In the genomic region with DNA sequence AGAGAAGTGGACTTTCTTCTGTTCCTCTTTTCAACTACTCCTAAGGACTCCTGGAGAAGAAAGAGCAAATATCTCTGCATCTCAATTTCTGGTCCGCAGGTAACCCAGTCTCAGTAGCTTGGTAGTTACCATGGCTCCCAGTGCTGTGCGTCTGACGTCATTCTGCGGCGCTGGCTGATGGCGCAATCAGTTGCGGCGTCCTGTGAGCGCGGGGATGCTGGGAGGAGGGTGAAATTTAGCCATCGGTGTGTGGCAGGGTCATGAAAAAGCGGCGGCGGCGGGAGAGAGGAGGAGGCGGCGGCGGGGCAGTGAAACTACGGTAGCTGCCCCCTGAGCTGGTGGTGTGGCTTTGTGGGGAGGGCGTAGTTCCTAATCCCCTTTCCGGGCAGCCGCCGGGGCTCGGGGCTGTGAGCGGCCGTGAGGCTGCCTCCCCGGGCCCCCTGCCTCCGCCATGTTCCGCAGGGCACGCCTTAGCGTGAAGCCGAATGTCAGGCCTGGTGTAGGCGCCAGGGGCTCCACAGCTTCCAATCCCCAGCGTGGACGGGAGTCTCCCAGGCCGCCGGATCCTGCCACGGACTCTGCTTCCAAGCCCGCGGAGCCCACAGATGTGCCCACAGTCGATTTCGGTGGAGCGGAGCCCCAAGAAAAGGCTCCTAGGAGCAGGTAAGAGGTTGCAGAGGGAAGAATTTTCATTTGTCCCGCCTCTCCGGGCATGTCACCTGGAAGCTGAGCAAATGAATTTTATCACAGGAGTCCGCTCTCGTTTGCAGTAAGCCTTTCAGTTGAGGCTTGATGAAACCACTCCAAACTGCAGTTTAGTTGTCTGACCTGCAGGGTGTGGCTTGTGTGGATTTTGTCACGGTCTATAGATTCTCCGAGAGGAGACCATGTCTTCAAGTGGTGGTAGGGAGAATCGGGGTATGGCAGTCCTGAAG, we compare ENCODE assay signal across 8 cellular contexts. TPM values are rescaled to one million over a fixed set of nuclear protein-coding genes. Genes with fewer than 3 reads are reported as not detected.
A peak's percentile ranks its signal among the peaks of the same experiment; 100 is the strongest.
DNase-seq lines count a peak whose midpoint lies in the region; TF ChIP-seq lines count a peak whose summit lies in the region.

A gene with protein sequence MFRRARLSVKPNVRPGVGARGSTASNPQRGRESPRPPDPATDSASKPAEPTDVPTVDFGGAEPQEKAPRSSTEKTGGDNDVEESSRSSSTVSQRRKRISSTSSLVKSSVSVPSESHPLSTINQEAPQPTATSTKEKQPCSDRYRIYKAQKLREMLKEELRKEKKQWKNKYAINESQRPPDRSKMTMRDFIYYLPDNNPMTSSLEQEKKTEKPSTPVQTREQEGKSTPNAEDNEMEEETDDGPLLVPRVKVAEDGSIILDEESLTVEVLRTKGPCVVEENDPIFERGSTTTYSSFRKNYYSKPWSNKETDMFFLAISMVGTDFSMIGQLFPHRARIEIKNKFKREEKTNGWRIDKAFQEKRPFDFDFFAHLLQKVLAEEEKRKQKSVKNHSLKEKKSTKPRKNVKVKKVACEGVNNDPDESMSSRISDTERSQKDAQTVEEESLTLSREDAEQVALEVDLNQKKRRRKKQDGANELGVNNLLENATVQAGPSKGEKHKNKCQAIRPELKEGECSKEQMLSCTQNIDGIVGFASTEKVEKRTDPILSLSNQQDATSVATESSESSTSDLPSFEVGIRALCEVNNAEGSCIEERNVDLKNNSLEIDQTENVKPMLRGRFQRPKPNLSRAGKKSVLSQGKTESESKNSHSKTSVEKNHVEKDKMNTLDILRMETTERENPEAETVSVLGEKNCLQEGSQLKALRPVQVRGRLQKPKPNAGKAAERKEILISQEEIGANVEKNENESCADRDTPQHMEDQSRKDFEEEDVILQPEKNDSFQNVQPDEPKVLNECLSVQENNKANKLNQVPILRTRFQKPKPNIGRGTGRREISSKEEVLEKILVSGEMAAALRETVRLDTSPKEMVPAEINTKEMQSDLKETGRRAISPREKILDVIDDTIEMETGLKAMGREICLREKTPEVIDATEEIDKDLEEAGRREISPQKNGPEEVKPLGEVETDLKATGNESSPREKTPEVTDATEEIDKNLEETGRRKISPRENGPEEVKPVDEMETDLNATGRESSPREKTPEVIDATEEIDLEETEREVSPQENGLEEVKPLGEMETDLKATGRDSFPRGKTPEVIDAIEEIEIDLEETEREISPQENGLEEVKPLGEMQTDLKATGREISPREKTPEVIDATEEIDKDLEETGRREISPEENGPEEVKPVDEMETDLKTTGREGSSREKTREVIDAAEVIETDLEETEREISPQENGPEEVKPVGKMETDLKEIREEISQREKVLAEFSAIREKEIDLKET (N-terminal part only) (plus strand): TSS at position 225 of the 935 bp plus-strand sequence. CDS start 227 bp downstream, at position 452.

- H3K9me2 ChIP-seq in GM23248 (ENCODE audit: insufficient read depth), result no peaks in the 10 kb centered on the region

- H3K36me3 ChIP-seq in GM23248 (ENCODE audit: low read depth) (peaks cover 22% of the 10 kb centered on the region), esophagus squamous epithelium (peaks cover 4 to 24% (median 4%) of the 10 kb centered on the region in 3 donors)

- peak within 1 kb of the TSS; percentile 93 for H3K27ac ChIP-seq in GM23248
- peak within 1 kb of the TSS; percentile 91 to 97 (median 95) for H3K27ac ChIP-seq in esophagus squamous epithelium

- H3F3A ChIP-seq in GM23248 (ENCODE audit: insufficient read depth), result peaks cover 4% of the 10 kb centered on the region

- in situ Hi-C loops in GM23248 (cut with MboI), result loop anchor here (10.0 kb wide), 1 partner anchor 59 kb away; no protein-coding TSS in a partner anchor

- DNase-seq in Daoy (ENCODE audit: low read depth), result peak; percentile 98
- DNase-seq in GM23248, result peak; percentile 96
- peak; percentile 88 to 89 for DNase-seq in Kasumi-1 (lab: John Stamatoyannopoulos, UW)
- DNase-seq in RKO (ENCODE audit: low spot score), result peak; percentile 92
- DNase-seq in activated T-helper 1 cell treated with Interleukin-2 at 50 U/mL for 16 hours (ENCODE audit: low read depth), result peak; percentile 92
- peak; percentile 65 for DNase-seq in esophagus squamous epithelium (lab: John Stamatoyannopoulos, UW)
- peak; percentile 97 for DNase-seq in myocyte (ENCODE audit: low read depth)
- DNase-seq in stimulated activated CD8-positive, alpha-beta memory T cell treated with anti-CD3 and anti-CD28 coated beads, Interleukin-7, amount 100 ng/mL, for 48 hours (ENCODE audit: extremely low read depth in 1 of 2, low read depth in 1 of 2), result peak; percentile 92 to 94

- peak within 1 kb of the TSS; percentile 100 for H2AFZ ChIP-seq in GM23248

- H3K4me3 ChIP-seq in GM23248 (peak within 1 kb of the TSS; percentile 100), esophagus squamous epithelium (peak within 1 kb of the TSS; percentile 72 to 96 (median 83))

- peak within 1 kb of the TSS; percentile 97 for H3K9ac ChIP-seq in GM23248

- H4K20me1 ChIP-seq in GM23248 (ENCODE audit: insufficient read depth), result no peaks in the 10 kb centered on the region

- H3K79me2 ChIP-seq in GM23248 (ENCODE audit: insufficient read depth), result peaks cover 50% of the 10 kb centered on the region

- intact Hi-C loops in esophagus squamous epithelium (cut with DNase I), result no loop called here

- H3K27me3 ChIP-seq in GM23248 (replicated peaks; ENCODE audit: insufficient read depth) (0 out of 2 replicates have a peak, but pooled peaks cover 3% of the 10 kb centered on the region), esophagus squamous epithelium (peaks cover 0 to 14% (median 0%) of the 10 kb centered on the region in 4 donors)

- H3K4me2 ChIP-seq in GM23248 (ENCODE audit: unreplicated experiment), result peak within 1 kb of the TSS; percentile 97

- peak in 3 of 4 donors; percentile 52 to 87 (median 64) for TF ChIP-seq POLR2A in esophagus squamous epithelium (IDR thresholded peaks at IDR 0.05)

- TF ChIP-seq CTCF in esophagus squamous epithelium (IDR thresholded peaks at IDR 0.05), result peak in 5 of 6 experiments; percentile 16 to 52 (median 30)

- WGBS in GM23248 (ENCODE audit: low coverage in 1 of 2, low lambda C conversion rate in 2 of 2, missing lambda C conversion rate in 2 of 2), 2 experiments, result 1% methylated on average over 49 to 50 of the region's 50 CpGs
- WGBS in esophagus squamous epithelium, 2 donors, result 0% methylated on average over 8 to 19 of the region's 50 CpGs

- H3K4me1 ChIP-seq in GM23248 (ENCODE audit: insufficient read depth), result peaks cover 14% of the 10 kb centered on the region; the same call in 1 of the 2 replicates
- H3K4me1 ChIP-seq in esophagus squamous epithelium, result peaks cover 11 to 29% (median 16%) of the 10 kb centered on the region in 3 donors

- H3K9me3 ChIP-seq in GM23248 (ENCODE audit: low read depth), result no peaks in the 10 kb centered on the region
- H3K9me3 ChIP-seq in esophagus squamous epithelium, result no peaks in the 10 kb centered on the region

RNA-seq across cellular contexts. Expression of the gene that starts here (rescaled TPM):
- 20.5 and 21.3 TPM in 2 replicates for total RNA-seq in Daoy (2014; rRNA removed; shearing (Covaris generic))
- 14.5 and 18.0 TPM in 2 replicates for total RNA-seq in GM23248 (2014; rRNA removed; shearing (Covaris generic))
- polyA plus RNA-seq in GM23248 (2016; fragmentation: Nextera tagmentation; extraction: Ambion mirVana), result 11.1 and 14.3 TPM in 2 replicates
- total RNA-seq in esophagus squamous epithelium, result 10 to 100 TPM; 15.2 to 36.0 (median 20.6) TPM
- total RNA-seq in myocyte, result 23.9 and 24.1 TPM in 2 replicates
- 4.0 TPM for polyA plus RNA-seq in myocyte (2012)

Comparison
In these comparisons a context has a peak if more than half of its experiments do, and no peak if none do; other contexts are left out.
1. Peak in every context shown above with its lines: DNase-seq, H3K4me3 ChIP-seq and H3K27ac ChIP-seq.